Comparison of ENCODE assay signal across 10 cellular contexts in the genomic region with DNA sequence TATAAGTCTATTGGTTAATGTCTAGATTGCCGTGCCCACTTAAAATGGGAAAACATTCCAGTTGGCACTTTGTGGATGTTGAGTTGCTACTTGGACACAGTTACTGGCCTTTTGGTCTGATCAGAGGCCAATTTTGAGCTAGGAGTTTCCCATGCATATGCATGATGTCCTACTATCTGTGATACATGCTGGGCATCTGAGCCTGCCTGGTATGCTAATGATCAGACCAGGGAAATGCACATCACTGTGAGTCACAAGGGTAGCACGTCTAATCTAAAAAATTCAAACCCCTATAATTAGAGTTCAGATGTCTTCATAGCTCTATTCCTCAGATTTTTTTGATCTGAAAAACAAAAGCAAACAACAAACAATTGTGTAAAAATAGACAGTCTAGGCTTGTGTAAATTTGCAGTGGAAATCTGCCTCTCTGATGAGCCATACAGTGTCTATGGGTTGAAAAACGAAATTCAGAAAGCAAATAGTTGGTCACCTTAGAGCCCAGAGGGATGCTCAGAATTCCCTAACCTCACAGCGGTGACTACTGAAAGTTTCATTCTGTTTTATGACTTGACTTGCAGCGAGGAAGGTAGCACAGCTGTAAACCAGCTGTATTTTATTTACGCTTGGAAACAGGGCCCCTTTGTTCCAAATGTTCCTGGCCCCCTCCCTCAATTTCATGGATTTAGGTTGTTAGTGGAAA. TPM values are rescaled to one million over a fixed set of nuclear protein-coding genes. Genes with fewer than 3 reads are reported as not detected.
DNase-seq lines count a peak whose midpoint lies in the region; ATAC-seq, FAIRE-seq and TF ChIP-seq lines count a peak whose summit lies in the region.
"Had no signal": no experiment of that assay in that cellular context is flagged by ENCODE, and none has a peak within 500 bp of the region (broad histone marks: within the 10 kb centered on the region; RNA-seq: fewer than 3 reads in every experiment).

No MANE protein-coding gene starts in this region.

- DNase-seq in H54 (ENCODE audit: insufficient read length, low spot score) (peak; percentile 61), adipocyte (ENCODE audit: low read depth) (peak; percentile 38), cardiac muscle cell (ENCODE audit: low read depth in 1 of 2, low spot score in 1 of 2) (peak in 1 of 2 donors; percentile 30), gastrocnemius medialis (no peak), NCI-H345 treated with DMSO at 0.1 percent for 48 hours (lab: John Stamatoyannopoulos, UW; ENCODE audit: unreplicated experiment) (no peak), NCI-H146 (lab: John Stamatoyannopoulos, UW) (no peak), tibial nerve (ENCODE audit: low spot score in 2 of 2) (no peak)
- DNase-seq in stimulated activated CD4-positive, alpha-beta T cell treated with anti-CD3 and anti-CD28 coated beads, Interleukin-1b, Interleukin-23, amount 100 ng/mL, for 48 hours = no peak
- DNase-seq: T-helper 9 cell had no signal

- TF ChIP-seq POLR2A in H54 (IDR thresholded peaks at IDR 0.05; ENCODE audit: low read depth, low read length) = no peak
- no peak for TF ChIP-seq POLR2A in gastrocnemius medialis (IDR thresholded peaks at IDR 0.05)
- TF ChIP-seq POLR2A in tibial nerve (IDR thresholded peaks at IDR 0.05) = no peak

- H3K27ac ChIP-seq in cardiac muscle cell (peak overlapping the region; percentile 97), gastrocnemius medialis (peak overlapping the region; percentile 1 to 56 (median 28)), tibial nerve (no peak overlapping the region)

- peaks cover 18% of the 10 kb centered on the region for H3K36me3 ChIP-seq in adipocyte (ENCODE audit: control insufficient read depth, insufficient read depth, low read length, severe bottlenecking)
- no peaks in the 10 kb centered on the region for H3K36me3 ChIP-seq in cardiac muscle cell
- no peaks in the 10 kb centered on the region for H3K36me3 ChIP-seq in gastrocnemius medialis
- no peaks in the 10 kb centered on the region for H3K36me3 ChIP-seq in tibial nerve

- TF ChIP-seq EP300 in tibial nerve (IDR thresholded peaks at IDR 0.05) = no peak

- H3K27me3 ChIP-seq in adipocyte (replicated peaks; ENCODE audit: control insufficient read depth, insufficient read depth, low read length) (no peaks in the 10 kb centered on the region), cardiac muscle cell (no peaks in the 10 kb centered on the region), gastrocnemius medialis (no peaks in the 10 kb centered on the region), tibial nerve (no peaks in the 10 kb centered on the region)

- H3K4me1 ChIP-seq in adipocyte (ENCODE audit: control insufficient read depth, insufficient read depth, low read length) = peaks cover 71% of the 10 kb centered on the region
- H3K4me1 ChIP-seq in cardiac muscle cell (ENCODE audit: low read depth) = peaks cover 42% of the 10 kb centered on the region
- H3K4me1 ChIP-seq in gastrocnemius medialis = peaks cover 7 to 13% of the 10 kb centered on the region in 2 donors
- H3K4me1 ChIP-seq in tibial nerve = peaks cover 0 to 19% (median 2%) of the 10 kb centered on the region in 4 donors

- 46 to 54% methylated on average over 6 of the region's 6 CpGs for WGBS in tibial nerve, 2 donors

- H3K4me3 ChIP-seq in adipocyte (ENCODE audit: low read length) (peak overlapping the region; percentile 6), cardiac muscle cell (no peak overlapping the region), gastrocnemius medialis (no peak overlapping the region), tibial nerve (no peak overlapping the region)

- intact Hi-C loops in gastrocnemius medialis (cut with DNase I; ENCODE audit: low total_unique reads) = no loop called here

- FAIRE-seq in H54 (lab: Jason Lieb, UNC) = peak; percentile 38

- TF ChIP-seq CTCF in cardiac muscle cell (IDR thresholded peaks at IDR 0.05; ENCODE audit: low read depth, low read length) (no peak), gastrocnemius medialis (IDR thresholded peaks at IDR 0.05 in 4 of 5, conservative IDR thresholded peaks at IDR 0.05 in 1 of 5) (no peak), tibial nerve (IDR thresholded peaks at IDR 0.05) (no peak)

- in situ Hi-C loops in gastrocnemius medialis (cut with MboI; ENCODE audit: low sequenced_read_pairs in 4 of 4) = loop anchor here (10.0 to 25.0 kb wide), 2 partner anchors 230 to 242 kb away; no protein-coding TSS in a partner anchor

- peak overlapping the region; percentile 6 for H3K9ac ChIP-seq in adipocyte (ENCODE audit: low read length)

- H3K9me3 ChIP-seq in adipocyte (ENCODE audit: control insufficient read depth, low read length) (no peaks in the 10 kb centered on the region), cardiac muscle cell (ENCODE audit: low read depth) (no peaks in the 10 kb centered on the region), gastrocnemius medialis (no peaks in the 10 kb centered on the region), tibial nerve (no peaks in the 10 kb centered on the region)

- no peak for ATAC-seq in gastrocnemius medialis

RNA-seq across cellular contexts. Expression of a gene that starts 37.3 kb away (rescaled TPM):
- total RNA-seq in cardiac muscle cell (94.7 and 121 TPM in 2 replicates), gastrocnemius medialis (1 to 10 TPM in 2 of 4 donors, under 1 TPM in 2; 0.15 to 1.4 (median 1.0) TPM), tibial nerve (1 to 10 TPM in 3 of 4 donors, under 1 TPM in 1; 0.78 to 9.0 (median 4.4) TPM)
- polyA plus RNA-seq in cardiac muscle cell = 55.1 and 71.7 TPM in 2 replicates
- total RNA-seq: Calu3 had no signal

Comparison
In these comparisons a context has a peak if more than half of its experiments do, and no peak if none do; other contexts are left out.
1. DNase-seq: peak in H54 (single experiment) and adipocyte (single experiment); none in gastrocnemius medialis (0 of 2), NCI-H345 treated with DMSO at 0.1 percent for 48 hours (single experiment), NCI-H146 (single experiment), tibial nerve (0 of 2) and stimulated activated CD4-positive, alpha-beta T cell treated with anti-CD3 and anti-CD28 coated beads, Interleukin-1b, Interleukin-23, amount 100 ng/mL, for 48 hours (single experiment).
2. H3K27ac ChIP-seq: peak in cardiac muscle cell (single experiment) and gastrocnemius medialis (4 of 4); none in tibial nerve (0 of 4).